In the genomic region with DNA sequence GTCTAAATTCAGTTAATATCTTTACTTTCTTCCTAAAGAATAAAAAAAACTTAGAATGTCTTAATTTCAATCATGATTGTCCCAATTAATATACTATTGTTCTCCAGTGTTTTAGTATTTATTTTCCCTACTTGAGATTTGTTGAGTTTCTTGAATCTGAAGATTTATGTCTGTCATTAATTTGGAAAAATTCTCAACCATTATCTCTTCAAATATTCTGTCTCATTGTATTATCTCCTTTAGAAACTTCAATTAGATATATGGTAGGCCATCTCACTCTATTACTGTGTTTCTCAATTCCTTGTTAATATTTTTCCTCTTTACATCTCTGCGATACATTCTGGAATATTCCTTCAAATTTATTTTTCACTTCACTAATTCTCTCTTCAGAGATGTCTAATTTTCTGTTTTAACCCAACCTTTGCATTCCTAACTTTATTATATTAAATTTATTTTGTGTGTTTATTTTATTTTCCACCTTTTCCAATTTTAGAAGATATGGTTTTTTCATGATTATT, we compare ENCODE assay signal across 24 cellular contexts.
DNase-seq lines count a peak whose midpoint lies in the region; ATAC-seq, FAIRE-seq and TF ChIP-seq lines count a peak whose summit lies in the region.
"Had no signal": no experiment of that assay in that cellular context is flagged by ENCODE, and none has a peak within 500 bp of the region (broad histone marks: within the 10 kb centered on the region; RNA-seq: fewer than 3 reads in every experiment).

No MANE protein-coding gene starts in this region.

- no peak overlapping the region for H3K4me3 ChIP-seq in K562
- H3K4me3 ChIP-seq: A549, BLaER1, GM12878 had no signal

- 0 out of 2 replicates have a peak, but pooled peaks cover 2% of the 10 kb centered on the region for H3K9me3 ChIP-seq in K562 (replicated peaks; ENCODE audit: control insufficient read depth, insufficient read depth, low read depth, low read length)
- H3K9me3 ChIP-seq: A549, BE2C, BLaER1 had no signal

- WGBS in K562 (ENCODE audit: insufficient coverage, low coverage, missing lambda C conversion rate): 20% methylated on average over 1 of the region's 1 CpG

- in situ Hi-C loops in K562 (cut with MboI): no loop called here

- H3K36me3 ChIP-seq in K562 (ENCODE audit: control insufficient read depth, insufficient read depth, low read length): no peaks in the 10 kb centered on the region
- H3K36me3 ChIP-seq: BE2C, BLaER1 had no signal

- POLR2A ChIA-PET in K562 (lab: Yijun Ruan, JAX): no interaction called here

- H3K4me2 ChIP-seq in K562 (ENCODE audit: insufficient read depth, low read length): no peak overlapping the region
- H3K4me2 ChIP-seq: A549, BLaER1 had no signal

- no peak overlapping the region for H2AFZ ChIP-seq in K562 (ENCODE audit: low read depth, low read length)

- peaks cover 0 to 2% of the 10 kb centered on the region in 2 experiments; a peak in 1 of 5 replicates for H3K4me1 ChIP-seq in K562 (replicated peaks in 1 of 2; ENCODE audit: control insufficient read depth in 2 of 2, insufficient read depth in 2 of 2, low read length in 2 of 2)
- H3K4me1 ChIP-seq: A549 had no signal

- no peak for TF ChIP-seq EP300 in K562 (IDR thresholded peaks at IDR 0.05; ENCODE audit: low read length)

- no peaks in the 10 kb centered on the region for H3K79me2 ChIP-seq in K562 (ENCODE audit: control insufficient read depth, insufficient read depth, low read length)

- TF ChIP-seq POLR2A in K562 (conservative IDR thresholded peaks at IDR 0.05): no peak

- DNase-seq in K562 (ENCODE audit: extremely low read depth in 1 of 4, low spot score in 3 of 4): no peak
- no peak for DNase-seq in anterior cingulate cortex (lab: John Stamatoyannopoulos, UW)
- DNase-seq: 8988T; BE2C; C1 segment of cervical spinal cord; CD4-positive, alpha-beta memory T cell; CD4-positive, CD25-positive, alpha-beta regulatory T cell; CD8-positive, alpha-beta memory T cell; COR-L47; DMS 273 treated with DMSO at 0.1 percent for 48 hours; DMS153; DMS79 treated with DMSO at 0.1 percent for 48 hours; GDM1 had no signal

- CTCF ChIA-PET in K562 (lab: Yijun Ruan, JAX; ENCODE audit: low intra/inter-chr PET ratio): no interaction called here

- FAIRE-seq in A204.1 (lab: Jason Lieb, UNC) (peak; percentile 76), G401.6 (lab: Jason Lieb, UNC) (peak; percentile 31), K562 (lab: Jason Lieb, UNC) (no peak), endometrium (lab: Jason Lieb, UNC) (peak; percentile 58)
- FAIRE-seq: A549, GM12878, GM12892, GM18507 had no signal

- H3K27me3 ChIP-seq in K562 (ENCODE audit: control insufficient read depth in 2 of 2, insufficient read depth in 2 of 2, low read length in 2 of 2): peaks cover 14 to 15% of the 10 kb centered on the region in 2 experiments
- H3K27me3 ChIP-seq: BE2C, BLaER1 had no signal

- ATAC-seq in K562 (no peak), GM19467 (IDR thresholded peaks at IDR 0.05; ENCODE audit: unreplicated experiment) (no peak), HG03342 (IDR thresholded peaks at IDR 0.05; ENCODE audit: unreplicated experiment) (no peak), HG02623 (IDR thresholded peaks at IDR 0.05; ENCODE audit: unreplicated experiment) (no peak)
- ATAC-seq: A549, GM12878 had no signal

- TF ChIP-seq RAD21 in K562 (CRISPR knock-in tag; conservative IDR thresholded peaks at IDR 0.05 in 1 of 2, IDR thresholded peaks at IDR 0.05 in 1 of 2): no peak

- H3K9ac ChIP-seq in K562 (ENCODE audit: insufficient read depth in 1 of 2, low read depth in 2 of 2, low read length in 2 of 2): no peak overlapping the region
- H3K9ac ChIP-seq: BLaER1 had no signal

- no peaks in the 10 kb centered on the region for H3K9me1 ChIP-seq in K562 (ENCODE audit: control insufficient read depth, insufficient read depth, low read length)

- no TSS peak for BruUV-seq in K562 (replicated peaks; lab: Mats Ljungman, UMichigan)

- H4K20me1 ChIP-seq in K562 (replicated peaks; ENCODE audit: control insufficient read depth, insufficient read depth, low read length): no peaks in the 10 kb centered on the region
- H4K20me1 ChIP-seq: BLaER1 had no signal

- no peak for TF ChIP-seq CTCF in K562 (IDR thresholded peaks at IDR 0.05 in 2 of 3, conservative IDR thresholded peaks at IDR 0.05 in 1 of 3; ENCODE audit: insufficient read depth in 2 of 3, low read depth in 1 of 3, low read length in 3 of 3)

- intact Hi-C loops in K562 (cut with micrococcal nuclease): no loop called here

- no peak overlapping the region for H3K27ac ChIP-seq in K562 (ENCODE audit: extremely low read depth, low read depth, low read length)
- H3K27ac ChIP-seq: A549, BLaER1 had no signal

TF ChIP-seq in K562, 482 proteins besides CTCF, POLR2A, EP300 and RAD21:
- TF ChIP-seq CBX3 (IDR thresholded peaks at IDR 0.05; ENCODE audit: borderline replicate concordance in 1 of 2, low read length in 2 of 2) (0 out of 3 replicates have a peak, but pooled peaks of 1 of the 2 experiments have one; percentile 29), USF2 (CRISPR knock-in tag; IDR thresholded peaks at IDR 0.05) (no peak), ZFP1 (CRISPR knock-in tag; IDR thresholded peaks at IDR 0.05) (no peak), SIN3B (IDR thresholded peaks at IDR 0.05; ENCODE audit: low read depth) (no peak), PCBP1 (IDR thresholded peaks at IDR 0.05; ENCODE audit: low read depth, low read length, poor library complexity, severe bottlenecking) (no peak), NFYB (IDR thresholded peaks at IDR 0.05; ENCODE audit: extremely low read depth, insufficient read length) (no peak), ETV6 (IDR thresholded peaks at IDR 0.05; ENCODE audit: borderline replicate concordance in 1 of 2, low read depth in 2 of 2, low read length in 1 of 2) (no peak), ETV6 (CRISPR knock-in tag; IDR thresholded peaks at IDR 0.05; ENCODE audit: borderline replicate concordance) (no peak), RBM25 (IDR thresholded peaks at IDR 0.05; ENCODE audit: low read depth, low read length, severe bottlenecking) (peak; percentile 55), ZNF75A (CRISPR knock-in tag; IDR thresholded peaks at IDR 0.05) (no peak), TRIM28 (IDR thresholded peaks at IDR 0.05) (0 out of 2 replicates have a peak, but pooled peaks have one; percentile 27), ZNF764 (CRISPR knock-in tag; IDR thresholded peaks at IDR 0.05; ENCODE audit: low read depth) (no peak), SMARCA5 (IDR thresholded peaks at IDR 0.05) (no peak), COPS2 (conservative IDR thresholded peaks at IDR 0.05) (no peak), ZNF444 (CRISPR knock-in tag; IDR thresholded peaks at IDR 0.05) (no peak), ZNF717 (CRISPR knock-in tag; IDR thresholded peaks at IDR 0.05) (no peak)
- TF ChIP-seq, protein P1, sequence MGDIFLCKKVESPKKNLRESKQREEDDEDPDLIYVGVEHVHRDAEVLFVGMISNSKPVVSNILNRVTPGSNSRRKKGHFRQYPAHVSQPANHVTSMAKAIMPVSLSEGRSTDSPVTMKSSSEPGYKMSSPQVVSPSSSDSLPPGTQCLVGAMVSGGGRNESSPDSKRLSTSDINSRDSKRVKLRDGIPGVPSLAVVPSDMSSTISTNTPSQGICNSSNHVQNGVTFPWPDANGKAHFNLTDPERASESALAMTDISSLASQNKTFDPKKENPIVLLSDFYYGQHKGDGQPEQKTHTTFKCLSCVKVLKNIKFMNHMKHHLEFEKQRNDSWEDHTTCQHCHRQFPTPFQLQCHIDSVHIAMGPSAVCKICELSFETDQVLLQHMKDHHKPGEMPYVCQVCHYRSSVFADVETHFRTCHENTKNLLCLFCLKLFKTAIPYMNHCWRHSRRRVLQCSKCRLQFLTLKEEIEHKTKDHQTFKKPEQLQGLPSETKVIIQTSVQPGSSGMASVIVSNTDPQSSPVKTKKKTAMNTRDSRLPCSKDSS (IDR thresholded peaks at IDR 0.05; ENCODE audit: low read depth, partially characterized antibody): peak; percentile 46
TF ChIP-seq in K562: peak in this region for 4.
